ENCODE assay signal across 10 cellular contexts in the genomic region with DNA sequence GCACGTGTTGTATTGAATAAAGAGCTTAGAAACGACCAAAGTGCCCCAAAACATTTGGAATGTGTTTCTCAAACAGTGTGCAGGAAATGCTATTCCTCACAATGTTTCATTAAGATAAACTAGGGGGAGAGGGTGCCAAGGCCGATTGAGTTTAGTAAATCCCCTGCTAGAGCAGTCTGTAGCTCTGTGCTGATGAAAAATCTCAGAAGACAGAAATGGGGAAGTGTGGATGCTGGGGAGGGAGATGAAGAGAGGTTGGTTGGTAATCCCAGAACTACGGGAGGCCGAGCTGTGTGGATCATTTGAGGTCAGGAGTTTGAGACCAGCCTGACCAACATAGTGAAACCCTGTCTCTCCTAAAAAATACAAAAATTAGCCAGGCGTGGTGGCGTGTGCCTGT.
"Had no signal": no experiment of that assay in that cellular context is flagged by ENCODE, and none has a peak within 500 bp of the region (broad histone marks: within the 10 kb centered on the region; RNA-seq: fewer than 3 reads in every experiment).

No MANE protein-coding gene starts in this region.

- ATAC-seq: gastrocnemius medialis, left ventricle myocardium superior had no signal

- H3K36me3 ChIP-seq: gastrocnemius medialis had no signal

- H2AFZ ChIP-seq: parathyroid adenoma had no signal

- H3K9me3 Mint-ChIP-seq: activated CD4-positive, alpha-beta T cell treated with anti-CD3 and anti-CD28 coated beads, Interleukin-2, amount 10 ng/mL, durations not matched to agents 24 days and 14 days had no signal

- H3K9me3 ChIP-seq: gastrocnemius medialis had no signal

- DNase-seq: caudate nucleus; effector CD4-positive, alpha-beta T cell; gastrocnemius medialis; left ventricle myocardium superior; mesenchymal stem cell; stimulated activated CD4-positive, alpha-beta T cell treated with anti-CD3 and anti-CD28 coated beads, Interleukin-4, amount 100 ng/mL, for 4 hours; SW 1271 had no signal

- H3K4me1 ChIP-seq: parathyroid adenoma had no signal

- H3K4me3 ChIP-seq: coronary artery, gastrocnemius medialis had no signal

- H3K27ac ChIP-seq: coronary artery, gastrocnemius medialis, parathyroid adenoma had no signal

- H3K79me2 ChIP-seq: parathyroid adenoma had no signal
